ENCODE assay signal across 18 cellular contexts in the genomic region with DNA sequence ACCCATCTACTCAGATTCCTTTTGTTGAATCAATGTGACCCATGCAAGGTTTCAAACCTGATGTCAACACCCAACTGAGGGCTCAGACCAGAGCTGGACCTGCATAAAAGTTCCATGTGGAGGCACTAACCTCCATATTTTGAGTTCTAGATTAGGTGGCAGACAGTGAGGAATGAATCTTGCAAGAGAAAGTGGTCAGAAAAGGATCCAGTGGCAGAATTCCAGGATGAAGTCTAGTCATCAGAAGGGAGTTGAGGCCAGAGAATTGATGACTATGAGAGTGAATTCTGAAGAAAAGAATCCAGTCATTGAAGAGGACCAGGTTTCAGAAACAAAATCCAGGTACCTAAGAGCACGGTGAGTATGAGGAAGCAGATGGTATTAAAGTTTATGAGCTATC.
DNase-seq lines count a peak whose midpoint lies in the region; TF ChIP-seq lines count a peak whose summit lies in the region.
"Had no signal": no experiment of that assay in that cellular context is flagged by ENCODE, and none has a peak within 500 bp of the region (broad histone marks: within the 10 kb centered on the region; RNA-seq: fewer than 3 reads in every experiment).

No MANE protein-coding gene starts in this region.

- no peaks in the 10 kb centered on the region for H3K27me3 ChIP-seq in GM23248 (replicated peaks; ENCODE audit: insufficient read depth)
- no peaks in the 10 kb centered on the region for H3K27me3 ChIP-seq in hepatocyte

- H3K36me3 ChIP-seq in GM23248 (ENCODE audit: low read depth) = no peaks in the 10 kb centered on the region
- no peaks in the 10 kb centered on the region for H3K36me3 ChIP-seq in hepatocyte (replicated peaks; ENCODE audit: insufficient read depth, low read depth)

- DNase-seq in GM23248 (peak; percentile 66), astrocyte of the hippocampus (ENCODE audit: low read depth, low spot score) (peak; percentile 7), foreskin fibroblast (peak; percentile 42 to 68), stromal cell of bone marrow (ENCODE audit: low read depth) (peak; percentile 61), hepatocyte (ENCODE audit: low spot score) (no peak), NCI-H2227 treated with DMSO at 0.1 percent for 48 hours (lab: John Stamatoyannopoulos, UW) (no peak), foreskin melanocyte (no peak)
- DNase-seq: AML-193, DMS79, GDM1, NCI-H1105, NCI-H2081, NCI-H510A treated with DMSO at 0.1 percent for 48 hours, NCI-H774, OCI-M1, SHP77 treated with DMSO at 0.1 percent for 48 hours, SK-N-SH had no signal

- peaks cover 20% of the 10 kb centered on the region for H3F3A ChIP-seq in GM23248 (ENCODE audit: insufficient read depth)

- in situ Hi-C loops in GM23248 (cut with MboI) = no loop called here

- H3K4me1 ChIP-seq in GM23248 (ENCODE audit: insufficient read depth) (peaks cover 18% of the 10 kb centered on the region), hepatocyte (ENCODE audit: insufficient read depth) (peaks cover 9% of the 10 kb centered on the region)

- no peaks in the 10 kb centered on the region for H3K9me2 ChIP-seq in GM23248 (ENCODE audit: insufficient read depth)
- no peaks in the 10 kb centered on the region for H3K9me2 ChIP-seq in hepatocyte (replicated peaks; ENCODE audit: insufficient read depth)
- H3K9me2 ChIP-seq: SK-N-SH had no signal

- H3K4me3 ChIP-seq in GM23248 (no peak overlapping the region), foreskin fibroblast (ENCODE audit: low read depth in 1 of 2, low read length in 2 of 2) (no peak overlapping the region), hepatocyte (no peak overlapping the region)
- H3K4me3 ChIP-seq: K562 had no signal

- H3K27ac ChIP-seq in GM23248 (no peak overlapping the region), hepatocyte (no peak overlapping the region)

- TF ChIP-seq CTCF in foreskin fibroblast (IDR thresholded peaks at IDR 0.05; ENCODE audit: low read depth, low read length) = no peak
- no peak for TF ChIP-seq CTCF in hepatocyte (IDR thresholded peaks at IDR 0.05; ENCODE audit: poor library complexity)

- no peak overlapping the region for H3K4me2 ChIP-seq in GM23248 (ENCODE audit: unreplicated experiment)
- no peak overlapping the region for H3K4me2 ChIP-seq in hepatocyte
- H3K4me2 ChIP-seq: SK-N-SH had no signal

- H3K79me2 ChIP-seq in GM23248 (ENCODE audit: insufficient read depth) = no peaks in the 10 kb centered on the region
- H3K79me2 ChIP-seq in hepatocyte = no peaks in the 10 kb centered on the region

- H3K9ac ChIP-seq in GM23248 = no peak overlapping the region
- H3K9ac ChIP-seq: SK-N-SH had no signal

- 88 to 100% methylated on average over 1 of the region's 1 CpG for WGBS in GM23248 (ENCODE audit: low coverage in 1 of 2, low lambda C conversion rate in 2 of 2, missing lambda C conversion rate in 2 of 2), 2 experiments
- 78% methylated on average over 1 of the region's 1 CpG for WGBS in hepatocyte (ENCODE audit: low lambda C conversion rate, missing lambda C conversion rate)

- H3K9me3 ChIP-seq in GM23248 (ENCODE audit: low read depth) (no peaks in the 10 kb centered on the region), hepatocyte (ENCODE audit: low read depth) (no peaks in the 10 kb centered on the region)
- H3K9me3 ChIP-seq: SK-N-SH had no signal

- H4K20me1 ChIP-seq in GM23248 (ENCODE audit: insufficient read depth) = no peaks in the 10 kb centered on the region
- no peaks in the 10 kb centered on the region for H4K20me1 ChIP-seq in hepatocyte (ENCODE audit: insufficient read depth, poor library complexity, severe bottlenecking)

- no peak overlapping the region for H2AFZ ChIP-seq in GM23248
- no peak overlapping the region for H2AFZ ChIP-seq in hepatocyte

Comparison
In these comparisons a context has a peak if more than half of its experiments do, and no peak if none do; other contexts are left out.
1. DNase-seq: peak in GM23248 (single experiment), astrocyte of the hippocampus (single experiment), foreskin fibroblast (2 of 2) and stromal cell of bone marrow (single experiment); none in hepatocyte (single experiment), NCI-H2227 treated with DMSO at 0.1 percent for 48 hours (single experiment) and foreskin melanocyte (single experiment).